ENCODE assay signal across 23 cellular contexts in genomic region chr12:62543741-62544140, GRCh38.
"Had no signal": no experiment of that assay in that cellular context is flagged by ENCODE, and none has a peak within 500 bp of the region (broad histone marks: within the 10 kb centered on the region; RNA-seq: fewer than 3 reads in every experiment).

No MANE protein-coding gene starts in this region.

- H3K4me1 Mint-ChIP-seq: endodermal cell; memory B cell; stimulated activated memory B cell treated with anti-CD40 and anti-IgM and Interleukin-4, amounts not matched to agents 10 μg/mL and 1 μg/mL and 100 μg/mL, for 72 hours had no signal

- H3K9me3 Mint-ChIP-seq: endodermal cell; memory B cell; natural killer cell treated with Interleukin-12 subunit alpha and Interleukin-12 subunit beta and Interleukin-15 and Interleukin-18, amount 100 ng/mL, for 72 hours; stimulated activated memory B cell treated with anti-CD40 and anti-IgM and Interleukin-4, amounts not matched to agents 10 μg/mL and 1 μg/mL and 100 μg/mL, for 72 hours had no signal

- H3K27ac ChIP-seq: coronary artery, foreskin keratinocyte, left ventricle myocardium inferior, lower lobe of right lung, parathyroid adenoma, psoas muscle, right lobe of liver, stomach, thoracic aorta, transverse colon had no signal

- H3K4me3 ChIP-seq: coronary artery, left ventricle myocardium inferior, lower lobe of right lung, psoas muscle, right lobe of liver, stomach, thoracic aorta, transverse colon had no signal

- H2AFZ ChIP-seq: parathyroid adenoma had no signal

- DNase-seq: effector CD4-positive, alpha-beta T cell; endodermal cell; erythroblast; foreskin keratinocyte; kidney; left cardiac atrium; left ventricle myocardium inferior; lower lobe of right lung; midbrain; occipital lobe; psoas muscle; retina; right lobe of liver; stimulated activated CD4-positive, alpha-beta T cell treated with anti-CD3 and anti-CD28 coated beads, Interleukin-4, amount 100 ng/mL, for 24 hours; stomach; substantia nigra; transverse colon had no signal

- H3K4me3 Mint-ChIP-seq: endodermal cell; memory B cell; natural killer cell treated with Interleukin-12 subunit alpha and Interleukin-12 subunit beta and Interleukin-15 and Interleukin-18, amount 100 ng/mL, for 72 hours; stimulated activated memory B cell treated with anti-CD40 and anti-IgM and Interleukin-4, amounts not matched to agents 10 μg/mL and 1 μg/mL and 100 μg/mL, for 72 hours had no signal

- H3K27me3 Mint-ChIP-seq: memory B cell; natural killer cell treated with Interleukin-12 subunit alpha and Interleukin-12 subunit beta and Interleukin-15 and Interleukin-18, amount 100 ng/mL, for 72 hours; stimulated activated memory B cell treated with anti-CD40 and anti-IgM and Interleukin-4, amounts not matched to agents 10 μg/mL and 1 μg/mL and 100 μg/mL, for 72 hours had no signal

- H3K79me2 ChIP-seq: parathyroid adenoma had no signal

- H3K27ac Mint-ChIP-seq: endodermal cell; memory B cell; natural killer cell treated with Interleukin-12 subunit alpha and Interleukin-12 subunit beta and Interleukin-15 and Interleukin-18, amount 100 ng/mL, for 72 hours; stimulated activated memory B cell treated with anti-CD40 and anti-IgM and Interleukin-4, amounts not matched to agents 10 μg/mL and 1 μg/mL and 100 μg/mL, for 72 hours had no signal

- H3K9ac ChIP-seq: parathyroid adenoma had no signal

- H3K4me1 ChIP-seq: foreskin keratinocyte, left ventricle myocardium inferior, lower lobe of right lung, parathyroid adenoma, psoas muscle, stomach, transverse colon had no signal

- ATAC-seq: foreskin keratinocyte; left cardiac atrium; lower lobe of right lung; natural killer cell treated with Interleukin-12 subunit alpha and Interleukin-12 subunit beta and Interleukin-15 and Interleukin-18, amount 100 ng/mL, for 72 hours; psoas muscle; right lobe of liver; stimulated activated memory B cell treated with anti-CD40 and anti-IgM and Interleukin-4, amounts not matched to agents 10 μg/mL and 1 μg/mL and 100 μg/mL, for 72 hours had no signal

- H3K27me3 ChIP-seq: foreskin keratinocyte, right lobe of liver, stomach, transverse colon had no signal

- FAIRE-seq: kidney had no signal

- H3K9me3 ChIP-seq: left ventricle myocardium inferior, lower lobe of right lung, psoas muscle, right lobe of liver, stomach, thoracic aorta, transverse colon had no signal
